In the genomic region with DNA sequence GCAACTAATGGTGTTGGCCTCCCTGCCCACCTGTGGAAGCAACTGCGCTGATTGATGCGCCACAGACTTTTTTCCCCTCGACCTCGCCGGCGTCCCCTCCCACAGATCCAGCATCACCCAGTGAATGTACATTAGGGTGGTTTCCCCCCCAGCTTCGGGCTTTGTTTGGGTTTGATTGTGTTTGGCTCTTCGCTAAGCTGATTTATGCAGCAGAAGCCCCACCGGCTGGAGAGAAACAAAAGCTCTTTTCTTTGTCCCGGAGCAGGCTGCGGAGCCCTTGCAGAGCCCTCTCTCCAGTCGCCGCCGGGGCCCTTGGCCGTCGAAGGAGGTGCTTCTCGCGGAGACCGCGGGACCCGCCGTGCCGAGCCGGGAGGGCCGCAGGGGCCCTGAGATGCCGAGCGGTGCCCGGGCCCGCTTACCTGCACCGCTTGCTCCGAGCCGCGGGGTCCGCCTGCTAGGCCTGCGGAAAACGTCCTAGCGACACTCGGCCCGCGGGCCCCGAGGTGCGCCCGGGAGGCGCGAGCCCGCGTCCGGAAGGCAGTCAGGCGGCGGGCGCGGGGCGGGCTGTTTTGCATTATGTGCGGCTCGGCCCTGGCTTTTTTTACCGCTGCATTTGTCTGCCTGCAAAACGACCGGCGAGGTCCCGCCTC, we compare ENCODE assay signal across 8 cellular contexts. TPM values are rescaled to one million over a fixed set of nuclear protein-coding genes. Genes with fewer than 3 reads are reported as not detected.
A peak's percentile ranks its signal among the peaks of the same experiment; 100 is the strongest.
DNase-seq lines count a peak whose midpoint lies in the region; ATAC-seq and TF ChIP-seq lines count a peak whose summit lies in the region.

No MANE protein-coding gene starts in this region.

- DNase-seq in NCI-H2081 (lab: John Stamatoyannopoulos, UW) (peak; percentile 61 to 73), NCI-H2081 treated with DMSO at 0.1 percent for 48 hours (lab: John Stamatoyannopoulos, UW) (no peak), HCT116 (ENCODE audit: low read depth, low spot score) (no peak), NCI-H1105 treated with DMSO at 0.1 percent for 48 hours (lab: John Stamatoyannopoulos, UW) (peak; percentile 74), glomerular visceral epithelial cell (ENCODE audit: extremely low spot score) (peak; percentile 26), osteoblast (ENCODE audit: insufficient read length, low spot score, missing footprints) (peak; percentile 73)
- no peak for DNase-seq in activated T-helper 2 cell treated with anti-CD3 and anti-CD28 coated beads, Interferon-gamma antibody, Interleukin-2, Interleukin-4, amounts not matched to agents 10 μg/mL and 5 μg/mL and 100 μg/mL, durations not matched to agents 14 hours and 24 hours and 36 hours (ENCODE audit: low spot score)
- no peak for DNase-seq in effector CD4-positive, alpha-beta T cell

- H3K4me2 ChIP-seq in HCT116 (ENCODE audit: low read length) (peak overlapping the region; percentile 95), osteoblast (ENCODE audit: insufficient read depth, low read length) (peak overlapping the region; percentile 92)

- peak overlapping the region; percentile 70 for H3K9ac ChIP-seq in HCT116 (ENCODE audit: low read length)

- H3K9me3 ChIP-seq in HCT116 (ENCODE audit: control insufficient read depth in 1 of 2, insufficient read depth in 1 of 2, low read depth in 1 of 2, low read length in 2 of 2) = no peaks in the 10 kb centered on the region
- H3K9me3 ChIP-seq in osteoblast (ENCODE audit: low read depth, low read length) = no peaks in the 10 kb centered on the region

- no peak for TF ChIP-seq CTCF in HCT116 (IDR thresholded peaks at IDR 0.05 in 2 of 3, conservative IDR thresholded peaks at IDR 0.05 in 1 of 3; ENCODE audit: borderline replicate concordance in 1 of 3, insufficient read depth in 1 of 3, low read depth in 2 of 3, low read length in 2 of 3)
- TF ChIP-seq CTCF in osteoblast (IDR thresholded peaks at IDR 0.05; ENCODE audit: extremely low read depth, low read depth, low read length) = no peak

- H3K36me3 Mint-ChIP-seq in activated T-helper 2 cell treated with anti-CD3 and anti-CD28 coated beads, Interferon-gamma antibody, Interleukin-2, Interleukin-4, amounts not matched to agents 10 μg/mL and 5 μg/mL and 100 μg/mL, durations not matched to agents 14 hours and 24 hours and 36 hours (ENCODE audit: low read depth) = no peaks in the 10 kb centered on the region

- RAD21 ChIA-PET in HCT116 (lab: Charles Lee; ENCODE audit: low non-redundant PET in 1 of 2, low total read pairs in 2 of 2, uncharacterized antibody in 2 of 2, unreplicated experiment in 2 of 2) = interaction anchor here in 1 of 2 experiments (0.5 kb wide), 1 partner anchor 140 kb away, joined by 3 read pairs; no protein-coding TSS in a partner anchor

- H3K9me2 ChIP-seq in HCT116 (ENCODE audit: insufficient read depth) = no peaks in the 10 kb centered on the region

- no peaks in the 10 kb centered on the region for H3K27me3 ChIP-seq in HCT116 (ENCODE audit: insufficient read depth, low read length)
- H3K27me3 ChIP-seq in osteoblast (ENCODE audit: insufficient read depth, low read length) = no peaks in the 10 kb centered on the region

- H3K27ac Mint-ChIP-seq in activated T-helper 2 cell treated with anti-CD3 and anti-CD28 coated beads, Interferon-gamma antibody, Interleukin-2, Interleukin-4, amounts not matched to agents 10 μg/mL and 5 μg/mL and 100 μg/mL, durations not matched to agents 14 hours and 24 hours and 36 hours = peak overlapping the region; percentile 28

- TF ChIP-seq POLR2A in HCT116 (IDR thresholded peaks at IDR 0.05; ENCODE audit: borderline replicate concordance, extremely low read depth, insufficient read depth, insufficient read length) = no peak

- H4K20me1 ChIP-seq in HCT116 (ENCODE audit: insufficient read depth) (no peaks in the 10 kb centered on the region), osteoblast (ENCODE audit: insufficient read depth, low read length) (no peaks in the 10 kb centered on the region)

- H3K4me3 Mint-ChIP-seq in activated T-helper 2 cell treated with anti-CD3 and anti-CD28 coated beads, Interferon-gamma antibody, Interleukin-2, Interleukin-4, amounts not matched to agents 10 μg/mL and 5 μg/mL and 100 μg/mL, durations not matched to agents 14 hours and 24 hours and 36 hours (ENCODE audit: low read depth) = peak overlapping the region; percentile 77

- H3K4me3 ChIP-seq in HCT116 (replicated peaks in 1 of 2; ENCODE audit: low read depth in 1 of 2, low read length in 2 of 2) (peak overlapping the region; percentile 66 to 81), osteoblast (ENCODE audit: insufficient read depth, low read length) (peak overlapping the region; percentile 77)

- 0 out of 2 replicates have a peak, but pooled peaks have one; percentile 6 for TF ChIP-seq RAD21 in HCT116 (IDR thresholded peaks at IDR 0.05; ENCODE audit: low read depth)

- H3K79me2 ChIP-seq in HCT116 (ENCODE audit: insufficient read depth, low read length) = no peaks in the 10 kb centered on the region
- H3K79me2 ChIP-seq in osteoblast (ENCODE audit: insufficient read depth, low read length) = no peaks in the 10 kb centered on the region

- BruUV-seq in HCT116 (replicated peaks; lab: Mats Ljungman, UMichigan) = no TSS peak

- intact Hi-C loops in HCT116 (cut with micrococcal nuclease) = loop anchor here (2.0 to 5.0 kb wide), 2 partner anchors 115 to 266 kb away; a partner anchor contains a TSS
- intact Hi-C loops in activated T-helper 2 cell treated with anti-CD3 and anti-CD28 coated beads, Interferon-gamma antibody, Interleukin-2, Interleukin-4, amounts not matched to agents 10 μg/mL and 5 μg/mL and 100 μg/mL, durations not matched to agents 14 hours and 24 hours and 36 hours (cut with micrococcal nuclease) = loop anchor here (5.0 to 10.0 kb wide), 3 partner anchors 49 to 627 kb away; a partner anchor contains a TSS

- ATAC-seq in HCT116 = peak; percentile 21

- H3K9me3 Mint-ChIP-seq in activated T-helper 2 cell treated with anti-CD3 and anti-CD28 coated beads, Interferon-gamma antibody, Interleukin-2, Interleukin-4, amounts not matched to agents 10 μg/mL and 5 μg/mL and 100 μg/mL, durations not matched to agents 14 hours and 24 hours and 36 hours = no peaks in the 10 kb centered on the region

- peaks cover 66% of the 10 kb centered on the region for H3K27me3 Mint-ChIP-seq in activated T-helper 2 cell treated with anti-CD3 and anti-CD28 coated beads, Interferon-gamma antibody, Interleukin-2, Interleukin-4, amounts not matched to agents 10 μg/mL and 5 μg/mL and 100 μg/mL, durations not matched to agents 14 hours and 24 hours and 36 hours (ENCODE audit: low read depth)

- peak overlapping the region; percentile 78 for H2AFZ ChIP-seq in HCT116 (ENCODE audit: low read depth, low read length, poor library complexity, severe bottlenecking)
- H2AFZ ChIP-seq in osteoblast (ENCODE audit: low read length) = peak overlapping the region; percentile 86

- H3K4me1 ChIP-seq in HCT116 (ENCODE audit: control insufficient read depth in 1 of 2, insufficient read depth in 2 of 2, low read length in 2 of 2) = peaks cover 3 to 18% of the 10 kb centered on the region in 2 experiments; a peak in 3 of 4 replicates
- peaks cover 16% of the 10 kb centered on the region for H3K4me1 ChIP-seq in osteoblast (ENCODE audit: insufficient read depth, low read length)

- H3K4me1 Mint-ChIP-seq in activated T-helper 2 cell treated with anti-CD3 and anti-CD28 coated beads, Interferon-gamma antibody, Interleukin-2, Interleukin-4, amounts not matched to agents 10 μg/mL and 5 μg/mL and 100 μg/mL, durations not matched to agents 14 hours and 24 hours and 36 hours (ENCODE audit: low read depth) = peaks cover 20% of the 10 kb centered on the region

- H3K27ac ChIP-seq in HCT116 (ENCODE audit: low read depth, low read length) (peak overlapping the region; percentile 86), osteoblast (ENCODE audit: low read depth, low read length) (peak overlapping the region; percentile 89)

- H3K36me3 ChIP-seq in HCT116 (ENCODE audit: control insufficient read depth in 1 of 2, insufficient read depth in 2 of 2, low read length in 2 of 2) (no peaks in the 10 kb centered on the region), osteoblast (ENCODE audit: insufficient read depth, low read length) (no peaks in the 10 kb centered on the region)

- CTCF ChIA-PET in HCT116 (lab: Charles Lee) = interaction anchor here (1.0 to 2.1 kb wide), 4 partner anchors 114 to 618 kb away, joined by 3 to 9 read pairs (median 4); a partner anchor contains a TSS

- POLR2A ChIA-PET in HCT116 (lab: Charles Lee) = no interaction called here

TF ChIP-seq in HCT116, 20 proteins besides CTCF, POLR2A, EP300 and RAD21:
- peak; percentile 68 for TF ChIP-seq ZFX (IDR thresholded peaks at IDR 0.05)
- TF ChIP-seq, protein P1, sequence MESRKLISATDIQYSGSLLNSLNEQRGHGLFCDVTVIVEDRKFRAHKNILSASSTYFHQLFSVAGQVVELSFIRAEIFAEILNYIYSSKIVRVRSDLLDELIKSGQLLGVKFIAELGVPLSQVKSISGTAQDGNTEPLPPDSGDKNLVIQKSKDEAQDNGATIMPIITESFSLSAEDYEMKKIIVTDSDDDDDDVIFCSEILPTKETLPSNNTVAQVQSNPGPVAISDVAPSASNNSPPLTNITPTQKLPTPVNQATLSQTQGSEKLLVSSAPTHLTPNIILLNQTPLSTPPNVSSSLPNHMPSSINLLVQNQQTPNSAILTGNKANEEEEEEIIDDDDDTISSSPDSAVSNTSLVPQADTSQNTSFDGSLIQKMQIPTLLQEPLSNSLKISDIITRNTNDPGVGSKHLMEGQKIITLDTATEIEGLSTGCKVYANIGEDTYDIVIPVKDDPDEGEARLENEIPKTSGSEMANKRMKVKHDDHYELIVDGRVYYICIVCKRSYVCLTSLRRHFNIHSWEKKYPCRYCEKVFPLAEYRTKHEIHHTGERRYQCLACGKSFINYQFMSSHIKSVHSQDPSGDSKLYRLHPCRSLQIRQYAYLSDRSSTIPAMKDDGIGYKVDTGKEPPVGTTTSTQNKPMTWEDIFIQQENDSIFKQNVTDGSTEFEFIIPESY (IDR thresholded peaks at IDR 0.05; ENCODE audit: extremely low read depth, insufficient replicate concordance, low read length) = no peak
TF ChIP-seq in HCT116: peak in this region for 1.

RNA-seq across cellular contexts. Expression of a gene that starts 0.7 kb away (rescaled TPM):
- total RNA-seq in HCT116 (2021; ENCODE audit: unreplicated experiment) (2.4 TPM), osteoblast (30.9 and 35.1 TPM in 2 replicates)
- 0.22 and 0.27 TPM in 2 replicates for polyA plus RNA-seq in HCT116 (2012)
- 0.05 TPM in 1 of 2 replicates, not detected in the other for total RNA-seq in activated T-helper 2 cell treated with anti-CD3 and anti-CD28 coated beads, Interferon-gamma antibody, Interleukin-2, Interleukin-4, amounts not matched to agents 10 μg/mL and 5 μg/mL and 100 μg/mL, durations not matched to agents 14 hours and 24 hours and 36 hours

Comparison
In these comparisons a context has a peak if more than half of its experiments do, and no peak if none do; other contexts are left out.
1. DNase-seq: peak in NCI-H2081 (2 of 2), NCI-H1105 treated with DMSO at 0.1 percent for 48 hours (single experiment), glomerular visceral epithelial cell (single experiment) and osteoblast (single experiment); none in NCI-H2081 treated with DMSO at 0.1 percent for 48 hours (single experiment), HCT116 (single experiment), activated T-helper 2 cell treated with anti-CD3 and anti-CD28 coated beads, Interferon-gamma antibody, Interleukin-2, Interleukin-4, amounts not matched to agents 10 μg/mL and 5 μg/mL and 100 μg/mL, durations not matched to agents 14 hours and 24 hours and 36 hours (single experiment) and effector CD4-positive, alpha-beta T cell (single experiment).